Comparison of ENCODE assay signal across 9 cellular contexts in the genomic region with DNA sequence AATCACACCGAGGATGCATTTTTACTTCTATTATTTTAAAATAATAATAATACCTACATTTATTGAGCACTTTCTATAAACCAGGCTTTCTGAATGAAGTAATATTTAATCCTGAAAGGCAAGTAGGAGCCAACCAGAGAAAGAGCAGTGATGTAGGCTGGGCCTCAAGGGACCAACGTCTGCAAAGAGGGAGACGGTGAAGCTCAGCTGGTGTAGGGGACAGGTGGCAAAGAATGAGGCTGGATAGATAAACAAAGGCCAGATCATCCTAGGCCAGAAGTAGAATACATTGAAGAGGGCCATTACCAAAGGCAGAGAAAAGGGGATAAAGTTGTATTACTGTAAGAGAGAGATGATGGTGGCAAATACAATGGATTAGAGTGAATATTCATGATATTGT. TPM values are rescaled to one million over a fixed set of nuclear protein-coding genes. Genes with fewer than 3 reads are reported as not detected.
DNase-seq lines count a peak whose midpoint lies in the region; ATAC-seq, FAIRE-seq and TF ChIP-seq lines count a peak whose summit lies in the region.
"Had no signal": no experiment of that assay in that cellular context is flagged by ENCODE, and none has a peak within 500 bp of the region (broad histone marks: within the 10 kb centered on the region; RNA-seq: fewer than 3 reads in every experiment).

No MANE protein-coding gene starts in this region.

- no peak for TF ChIP-seq RAD21 in HepG2 (CRISPR knock-in tag; IDR thresholded peaks at IDR 0.05)

- no peak for DNase-seq in activated naive CD4-positive, alpha-beta T cell treated with anti-CD3 and anti-CD28 coated beads for 36 hours
- no peak for DNase-seq in activated naive CD4-positive, alpha-beta T cell (lab: John Stamatoyannopoulos, UW)
- no peak for DNase-seq in activated T-helper 1 cell treated with anti-CD3 and anti-CD28 coated beads, Interleukin-12 subunit alpha, Interleukin-12 subunit beta, Interleukin-2, Interleukin-4 antibody, amounts not matched to agents 30 ng/mL and 10 ng/mL and 1 ng/mL, durations not matched to agents 14 hours and 24 hours and 36 hours (ENCODE audit: low spot score)
- DNase-seq in HepG2 (ENCODE audit: low spot score) (no peak), tibial artery (no peak), NCI-H2171 treated with DMSO at 0.1 percent for 48 hours (lab: John Stamatoyannopoulos, UW) (no peak), SIG-M5 (lab: John Stamatoyannopoulos, UW) (no peak)
- no peak for DNase-seq in stimulated activated CD4-positive, alpha-beta T cell treated with anti-CD3 and anti-CD28 coated beads, Interleukin-2, amount 100 ng/mL, for 48 hours
- DNase-seq: small intestine had no signal

- no peak for FAIRE-seq in HepG2 (lab: Jason Lieb, UNC)
- FAIRE-seq: small intestine had no signal

- H3K4me1 Mint-ChIP-seq in activated naive CD4-positive, alpha-beta T cell treated with anti-CD3 and anti-CD28 coated beads for 36 hours (ENCODE audit: low read depth) = peaks cover 36% of the 10 kb centered on the region
- peaks cover 27% of the 10 kb centered on the region for H3K4me1 Mint-ChIP-seq in activated T-helper 1 cell treated with anti-CD3 and anti-CD28 coated beads, Interleukin-12 subunit alpha, Interleukin-12 subunit beta, Interleukin-2, Interleukin-4 antibody, amounts not matched to agents 30 ng/mL and 10 ng/mL and 1 ng/mL, durations not matched to agents 14 hours and 24 hours and 36 hours (ENCODE audit: low read depth)

- CTCF ChIA-PET in activated naive CD4-positive, alpha-beta T cell treated with anti-CD3 and anti-CD28 coated beads for 36 hours (lab: Charles Lee) = interaction anchor here (0.7 to 2.0 kb wide), 3 partner anchors 18 to 65 kb away, joined by 3 to 13 read pairs (median 5); a partner anchor contains a TSS
- CTCF ChIA-PET in HepG2 (lab: Yijun Ruan, JAX; ENCODE audit: low intra/inter-chr PET ratio, low total read pairs) = no interaction called here

- BruUV-seq in HepG2 (replicated peaks; lab: Mats Ljungman, UMichigan) = no TSS peak

- no peaks in the 10 kb centered on the region for H3K9me3 ChIP-seq in HepG2 (ENCODE audit: low read length)
- H3K9me3 ChIP-seq in tibial artery = no peaks in the 10 kb centered on the region

- TF ChIP-seq CTCF in HepG2 (CRISPR knock-in tag; IDR thresholded peaks at IDR 0.05) = no peak
- no peak for TF ChIP-seq CTCF in tibial artery (IDR thresholded peaks at IDR 0.05)

- no peaks in the 10 kb centered on the region for H4K20me1 ChIP-seq in HepG2 (ENCODE audit: insufficient read depth, low read length)

- no peak overlapping the region for H3K9ac ChIP-seq in HepG2 (ENCODE audit: insufficient read depth, low read depth, low read length)

- H3K27ac ChIP-seq in HepG2 (ENCODE audit: extremely low read length, insufficient read depth, low read length) (no peak overlapping the region), tibial artery (peak overlapping the region; percentile 96 to 97)

- peak overlapping the region; percentile 77 for H3K4me2 ChIP-seq in HepG2 (ENCODE audit: low read depth, low read length)

- in situ Hi-C loops in HepG2 (cut with HindIII; ENCODE audit: extremely low pct_ligation_motif_present, low pct_unique_long_range_greater_than_20kb) = no loop called here

- peak overlapping the region in 2 of 3 experiments; percentile 86 to 99; a peak in 3 of 6 replicates for H3K4me3 ChIP-seq in HepG2 (replicated peaks in 1 of 3; ENCODE audit: insufficient read depth in 1 of 3, low read depth in 2 of 3, low read length in 3 of 3)
- H3K4me3 ChIP-seq in tibial artery = peak overlapping the region; percentile 68 to 73

- H3K27ac Mint-ChIP-seq in activated naive CD4-positive, alpha-beta T cell treated with anti-CD3 and anti-CD28 coated beads for 36 hours = peak overlapping the region; percentile 100
- peak overlapping the region; percentile 99 for H3K27ac Mint-ChIP-seq in activated T-helper 1 cell treated with anti-CD3 and anti-CD28 coated beads, Interleukin-12 subunit alpha, Interleukin-12 subunit beta, Interleukin-2, Interleukin-4 antibody, amounts not matched to agents 30 ng/mL and 10 ng/mL and 1 ng/mL, durations not matched to agents 14 hours and 24 hours and 36 hours

- ATAC-seq in HepG2 = no peak

- no peaks in the 10 kb centered on the region for H3K27me3 Mint-ChIP-seq in activated naive CD4-positive, alpha-beta T cell treated with anti-CD3 and anti-CD28 coated beads for 36 hours (ENCODE audit: low read depth)
- peaks cover 2% of the 10 kb centered on the region for H3K27me3 Mint-ChIP-seq in activated T-helper 1 cell treated with anti-CD3 and anti-CD28 coated beads, Interleukin-12 subunit alpha, Interleukin-12 subunit beta, Interleukin-2, Interleukin-4 antibody, amounts not matched to agents 30 ng/mL and 10 ng/mL and 1 ng/mL, durations not matched to agents 14 hours and 24 hours and 36 hours (ENCODE audit: insufficient read depth)

- H3K36me3 ChIP-seq in HepG2 (replicated peaks in 1 of 2; ENCODE audit: control insufficient read depth in 1 of 2, insufficient read depth in 2 of 2, low read length in 2 of 2) (no peaks in the 10 kb centered on the region), tibial artery (no peaks in the 10 kb centered on the region)

- peaks cover 26% of the 10 kb centered on the region for H3K36me3 Mint-ChIP-seq in activated naive CD4-positive, alpha-beta T cell treated with anti-CD3 and anti-CD28 coated beads for 36 hours (ENCODE audit: low read depth)
- peaks cover 21% of the 10 kb centered on the region for H3K36me3 Mint-ChIP-seq in activated T-helper 1 cell treated with anti-CD3 and anti-CD28 coated beads, Interleukin-12 subunit alpha, Interleukin-12 subunit beta, Interleukin-2, Interleukin-4 antibody, amounts not matched to agents 30 ng/mL and 10 ng/mL and 1 ng/mL, durations not matched to agents 14 hours and 24 hours and 36 hours (ENCODE audit: low read depth)

- intact Hi-C loops in activated naive CD4-positive, alpha-beta T cell treated with anti-CD3 and anti-CD28 coated beads for 36 hours (cut with micrococcal nuclease) = no loop called here
- intact Hi-C loops in activated T-helper 1 cell treated with anti-CD3 and anti-CD28 coated beads, Interleukin-12 subunit alpha, Interleukin-12 subunit beta, Interleukin-2, Interleukin-4 antibody, amounts not matched to agents 30 ng/mL and 10 ng/mL and 1 ng/mL, durations not matched to agents 14 hours and 24 hours and 36 hours (cut with micrococcal nuclease) = no loop called here
- intact Hi-C loops in HepG2 (cut with micrococcal nuclease; ENCODE audit: unreplicated experiment) = no loop called here
- intact Hi-C loops in tibial artery (cut with DNase I; ENCODE audit: low total_unique reads) = no loop called here

- H3K4me1 ChIP-seq in HepG2 (ENCODE audit: insufficient read depth, low read length) (peaks cover 27% of the 10 kb centered on the region), tibial artery (peaks cover 0 to 19% (median 5%) of the 10 kb centered on the region in 4 donors)

- 68% methylated on average over 3 of the region's 3 CpGs for WGBS in HepG2 (ENCODE audit: low lambda C conversion rate)

- TF ChIP-seq EP300 in HepG2 (IDR thresholded peaks at IDR 0.05; ENCODE audit: low read depth in 2 of 2, low read length in 2 of 2) (no peak), HepG2 (CRISPR knock-in tag; IDR thresholded peaks at IDR 0.05; ENCODE audit: borderline replicate concordance) (no peak)

- H3K79me2 ChIP-seq in HepG2 (ENCODE audit: insufficient read depth, low read length) = peaks cover 23% of the 10 kb centered on the region

- no peaks in the 10 kb centered on the region for H3K27me3 ChIP-seq in HepG2 (ENCODE audit: control insufficient read depth in 1 of 2, insufficient read depth in 2 of 2, low read length in 2 of 2)
- H3K27me3 ChIP-seq in tibial artery = no peaks in the 10 kb centered on the region

- no peak overlapping the region for H2AFZ ChIP-seq in HepG2 (ENCODE audit: low read length)

- POLR2A ChIA-PET in HepG2 (lab: Yijun Ruan, JAX) = interaction anchor here (2.8 kb wide), 1 partner anchor 40 kb away, joined by 33 read pairs; a partner anchor contains a TSS

- H3K9me3 Mint-ChIP-seq in activated naive CD4-positive, alpha-beta T cell treated with anti-CD3 and anti-CD28 coated beads for 36 hours = peaks cover 5% of the 10 kb centered on the region
- H3K9me3 Mint-ChIP-seq in activated T-helper 1 cell treated with anti-CD3 and anti-CD28 coated beads, Interleukin-12 subunit alpha, Interleukin-12 subunit beta, Interleukin-2, Interleukin-4 antibody, amounts not matched to agents 30 ng/mL and 10 ng/mL and 1 ng/mL, durations not matched to agents 14 hours and 24 hours and 36 hours = peaks cover 5% of the 10 kb centered on the region

- TF ChIP-seq POLR2A in HepG2 (IDR thresholded peaks at IDR 0.05; ENCODE audit: insufficient read depth in 1 of 2, low read depth in 2 of 2, low read length in 2 of 2) = no peak

- peak overlapping the region; percentile 98 for H3K4me3 Mint-ChIP-seq in activated naive CD4-positive, alpha-beta T cell treated with anti-CD3 and anti-CD28 coated beads for 36 hours
- H3K4me3 Mint-ChIP-seq in activated T-helper 1 cell treated with anti-CD3 and anti-CD28 coated beads, Interleukin-12 subunit alpha, Interleukin-12 subunit beta, Interleukin-2, Interleukin-4 antibody, amounts not matched to agents 30 ng/mL and 10 ng/mL and 1 ng/mL, durations not matched to agents 14 hours and 24 hours and 36 hours = peak overlapping the region; percentile 95

RNA-seq across cellular contexts. Expression of a gene that starts 0.8 kb away (rescaled TPM):
- 10 to 100 TPM; 51.2 to 51.3 TPM for total RNA-seq in activated naive CD4-positive, alpha-beta T cell treated with anti-CD3 and anti-CD28 coated beads for 36 hours
- 58.6 and 61.9 TPM in 2 replicates for total RNA-seq in activated T-helper 1 cell treated with anti-CD3 and anti-CD28 coated beads, Interleukin-12 subunit alpha, Interleukin-12 subunit beta, Interleukin-2, Interleukin-4 antibody, amounts not matched to agents 30 ng/mL and 10 ng/mL and 1 ng/mL, durations not matched to agents 14 hours and 24 hours and 36 hours
- 42.7 and 60.5 TPM in 2 replicates for total RNA-seq in HepG2 (2016; rRNA removed; fragmentation: Illumina TruSeq; extraction: Trizol)
- total RNA-seq in HepG2 (2016; cell fraction: cytosol; rRNA removed; fragmentation: Illumina TruSeq; extraction: Trizol; ENCODE audit: low read depth) = 23.4 and 25.4 TPM in 2 replicates
- 39.4 and 63.5 TPM in 2 replicates for total RNA-seq in HepG2 (2016; cell fraction: insoluble cytoplasmic fraction; rRNA removed; fragmentation: Illumina TruSeq; extraction: Trizol)
- 26.8 and 31.2 TPM in 2 replicates for total RNA-seq in HepG2 (2016; cell fraction: membrane; rRNA removed; fragmentation: Illumina TruSeq; extraction: Trizol)
- 49.6 and 63.4 TPM in 2 replicates for total RNA-seq in HepG2 (2016; cell fraction: nucleus; rRNA removed; fragmentation: Illumina TruSeq; extraction: Trizol)
- polyA plus RNA-seq in HepG2 (2011; rRNA removed) = 50.6 and 67.7 TPM in 2 replicates
- polyA plus RNA-seq in HepG2 (2011; cell fraction: cytosol; rRNA removed) = 52.4 and 84.3 TPM in 2 replicates
- polyA plus RNA-seq in HepG2 (2011; cell fraction: nucleus; rRNA removed) = 13.8 and 20.7 TPM in 2 replicates
- polyA plus RNA-seq in HepG2 (2012) = 22.5 and 39.1 TPM in 2 replicates
- polyA plus RNA-seq in HepG2 (2016; cell fraction: cytosol; fragmentation: Illumina TruSeq; extraction: Trizol; ENCODE audit: low read depth) = 38.5 and 45.6 TPM in 2 replicates
- polyA plus RNA-seq in HepG2 (2016; cell fraction: insoluble cytoplasmic fraction; fragmentation: Illumina TruSeq; extraction: Trizol; ENCODE audit: low read depth) = 48.1 and 48.4 TPM in 2 replicates
- polyA plus RNA-seq in HepG2 (2016; cell fraction: membrane; fragmentation: Illumina TruSeq; extraction: Trizol; ENCODE audit: low read depth) = 37.2 and 37.7 TPM in 2 replicates
- 94.9 and 98.2 TPM in 2 replicates for polyA plus RNA-seq in HepG2 (2016; cell fraction: nucleus; fragmentation: Illumina TruSeq; extraction: Trizol; ENCODE audit: insufficient read depth, low read depth)
- 18.5 and 25.0 TPM in 2 replicates for polyA minus RNA-seq in HepG2 (2011; rRNA and poly(A)+ RNA removed; ENCODE audit: low replicate concordance)
- 21.6 and 27.0 TPM in 2 replicates for polyA minus RNA-seq in HepG2 (2011; cell fraction: cytosol; rRNA and poly(A)+ RNA removed)
- 13.4 and 17.9 TPM in 2 replicates for polyA minus RNA-seq in HepG2 (2011; cell fraction: nucleus; rRNA and poly(A)+ RNA removed)

RNA-seq across cellular contexts. Expression of a gene that starts 18.4 kb away (rescaled TPM):
- total RNA-seq in activated naive CD4-positive, alpha-beta T cell treated with anti-CD3 and anti-CD28 coated beads for 36 hours = under 1 TPM; 0.32 to 0.38 TPM
- 3.2 TPM in 2 replicates for total RNA-seq in activated T-helper 1 cell treated with anti-CD3 and anti-CD28 coated beads, Interleukin-12 subunit alpha, Interleukin-12 subunit beta, Interleukin-2, Interleukin-4 antibody, amounts not matched to agents 30 ng/mL and 10 ng/mL and 1 ng/mL, durations not matched to agents 14 hours and 24 hours and 36 hours
- not detected in 2 replicates for total RNA-seq in HepG2 (2016; rRNA removed; fragmentation: Illumina TruSeq; extraction: Trizol)
- total RNA-seq in HepG2 (2016; cell fraction: cytosol; rRNA removed; fragmentation: Illumina TruSeq; extraction: Trizol; ENCODE audit: low read depth) = not detected in 2 replicates
- total RNA-seq in HepG2 (2016; cell fraction: insoluble cytoplasmic fraction; rRNA removed; fragmentation: Illumina TruSeq; extraction: Trizol) = not detected in 2 replicates
- total RNA-seq in HepG2 (2016; cell fraction: membrane; rRNA removed; fragmentation: Illumina TruSeq; extraction: Trizol) = not detected in 2 replicates
- not detected in 2 replicates for total RNA-seq in HepG2 (2016; cell fraction: nucleus; rRNA removed; fragmentation: Illumina TruSeq; extraction: Trizol)
- polyA plus RNA-seq in HepG2 (2011; rRNA removed) = 0.01 TPM in 1 of 2 replicates, not detected in the other
- polyA plus RNA-seq in HepG2 (2011; cell fraction: cytosol; rRNA removed) = 0.01 TPM in 1 of 2 replicates, not detected in the other
- not detected in 2 replicates for polyA plus RNA-seq in HepG2 (2011; cell fraction: nucleus; rRNA removed)
- not detected in 2 replicates for polyA plus RNA-seq in HepG2 (2012)
- not detected in 2 replicates for polyA plus RNA-seq in HepG2 (2016; cell fraction: cytosol; fragmentation: Illumina TruSeq; extraction: Trizol; ENCODE audit: low read depth)
- polyA plus RNA-seq in HepG2 (2016; cell fraction: insoluble cytoplasmic fraction; fragmentation: Illumina TruSeq; extraction: Trizol; ENCODE audit: low read depth) = not detected in 2 replicates
- polyA plus RNA-seq in HepG2 (2016; cell fraction: membrane; fragmentation: Illumina TruSeq; extraction: Trizol; ENCODE audit: low read depth) = not detected in 2 replicates
- not detected in 2 replicates for polyA plus RNA-seq in HepG2 (2016; cell fraction: nucleus; fragmentation: Illumina TruSeq; extraction: Trizol; ENCODE audit: insufficient read depth, low read depth)
- polyA minus RNA-seq in HepG2 (2011; rRNA and poly(A)+ RNA removed; ENCODE audit: low replicate concordance) = not detected in 2 replicates
- polyA minus RNA-seq in HepG2 (2011; cell fraction: cytosol; rRNA and poly(A)+ RNA removed) = not detected in 2 replicates
- under 0.01 TPM in 1 of 2 replicates, not detected in the other for polyA minus RNA-seq in HepG2 (2011; cell fraction: nucleus; rRNA and poly(A)+ RNA removed)

RNA-seq across cellular contexts. Expression of a gene that starts 40.1 kb away (rescaled TPM):
- 10 to 100 TPM; 25.6 to 26.0 TPM for total RNA-seq in activated naive CD4-positive, alpha-beta T cell treated with anti-CD3 and anti-CD28 coated beads for 36 hours
- 31.3 and 33.6 TPM in 2 replicates for total RNA-seq in activated T-helper 1 cell treated with anti-CD3 and anti-CD28 coated beads, Interleukin-12 subunit alpha, Interleukin-12 subunit beta, Interleukin-2, Interleukin-4 antibody, amounts not matched to agents 30 ng/mL and 10 ng/mL and 1 ng/mL, durations not matched to agents 14 hours and 24 hours and 36 hours
- 25.6 and 38.6 TPM in 2 replicates for total RNA-seq in HepG2 (2016; rRNA removed; fragmentation: Illumina TruSeq; extraction: Trizol)
- total RNA-seq in HepG2 (2016; cell fraction: cytosol; rRNA removed; fragmentation: Illumina TruSeq; extraction: Trizol; ENCODE audit: low read depth) = 5.4 and 7.8 TPM in 2 replicates
- total RNA-seq in HepG2 (2016; cell fraction: insoluble cytoplasmic fraction; rRNA removed; fragmentation: Illumina TruSeq; extraction: Trizol) = 22.4 and 38.8 TPM in 2 replicates
- 7.7 and 9.0 TPM in 2 replicates for total RNA-seq in HepG2 (2016; cell fraction: membrane; rRNA removed; fragmentation: Illumina TruSeq; extraction: Trizol)
- total RNA-seq in HepG2 (2016; cell fraction: nucleus; rRNA removed; fragmentation: Illumina TruSeq; extraction: Trizol) = 9.0 and 10.8 TPM in 2 replicates
- polyA plus RNA-seq in HepG2 (2011; rRNA removed) = 3.7 and 4.2 TPM in 2 replicates
- polyA plus RNA-seq in HepG2 (2011; cell fraction: cytosol; rRNA removed) = 1.4 and 3.0 TPM in 2 replicates
- 0.72 and 0.88 TPM in 2 replicates for polyA plus RNA-seq in HepG2 (2011; cell fraction: nucleus; rRNA removed)
- polyA plus RNA-seq in HepG2 (2012) = 15.8 and 20.3 TPM in 2 replicates
- 10.1 and 12.2 TPM in 2 replicates for polyA plus RNA-seq in HepG2 (2016; cell fraction: cytosol; fragmentation: Illumina TruSeq; extraction: Trizol; ENCODE audit: low read depth)
- 58.6 and 68.8 TPM in 2 replicates for polyA plus RNA-seq in HepG2 (2016; cell fraction: insoluble cytoplasmic fraction; fragmentation: Illumina TruSeq; extraction: Trizol; ENCODE audit: low read depth)
- polyA plus RNA-seq in HepG2 (2016; cell fraction: membrane; fragmentation: Illumina TruSeq; extraction: Trizol; ENCODE audit: low read depth) = 10.8 and 11.9 TPM in 2 replicates
- 21.3 and 22.5 TPM in 2 replicates for polyA plus RNA-seq in HepG2 (2016; cell fraction: nucleus; fragmentation: Illumina TruSeq; extraction: Trizol; ENCODE audit: insufficient read depth, low read depth)
- 1.2 and 2.7 TPM in 2 replicates for polyA minus RNA-seq in HepG2 (2011; rRNA and poly(A)+ RNA removed; ENCODE audit: low replicate concordance)
- polyA minus RNA-seq in HepG2 (2011; cell fraction: cytosol; rRNA and poly(A)+ RNA removed) = 0.97 and 1.2 TPM in 2 replicates
- polyA minus RNA-seq in HepG2 (2011; cell fraction: nucleus; rRNA and poly(A)+ RNA removed) = 4.4 and 4.6 TPM in 2 replicates
